ENCODE assay signal across 8 cellular contexts in the genomic region with DNA sequence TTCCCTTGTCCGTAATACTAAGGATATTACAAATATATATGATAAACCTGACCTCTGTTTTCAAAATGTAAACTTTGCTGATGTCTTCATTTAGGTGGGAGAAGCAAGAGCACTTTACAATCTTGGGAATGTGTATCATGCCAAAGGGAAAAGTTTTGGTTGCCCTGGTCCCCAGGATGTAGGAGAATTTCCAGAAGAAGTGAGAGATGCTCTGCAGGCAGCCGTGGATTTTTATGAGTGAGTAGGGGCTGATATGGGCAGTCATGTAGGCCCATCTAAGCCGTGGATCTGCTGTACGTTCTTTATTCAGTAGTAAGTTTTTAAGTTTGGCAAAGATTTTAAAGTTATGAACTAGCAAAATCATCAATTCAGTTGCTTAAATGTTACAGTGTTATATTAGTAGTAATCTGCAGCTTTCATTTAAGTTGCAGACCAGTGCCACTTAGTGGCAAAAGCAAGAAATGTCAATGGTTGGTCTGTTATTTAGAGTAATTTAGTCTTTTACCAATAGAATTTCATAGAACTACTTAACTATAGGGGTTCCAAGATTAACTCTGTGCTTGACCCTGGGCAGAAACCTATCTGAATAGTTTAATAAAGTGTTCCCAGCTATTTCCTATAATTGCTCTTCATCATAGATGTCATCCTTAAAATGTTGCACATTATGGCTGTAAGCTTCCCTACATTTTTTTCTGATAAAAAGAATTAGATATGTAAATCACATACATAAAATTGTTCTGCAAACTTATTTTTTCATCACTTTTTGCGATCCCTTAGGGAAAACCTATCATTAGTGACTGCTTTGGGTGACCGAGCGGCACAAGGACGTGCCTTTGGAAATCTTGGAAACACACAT. TPM values are rescaled to one million over a fixed set of nuclear protein-coding genes. Genes with fewer than 3 reads are reported as not detected.
DNase-seq lines count a peak whose midpoint lies in the region; ATAC-seq and TF ChIP-seq lines count a peak whose summit lies in the region.

No MANE protein-coding gene starts in this region.

- no peaks in the 10 kb centered on the region for H3K27me3 ChIP-seq in SU-DHL-6 (ENCODE audit: low read length)

- H3K9ac ChIP-seq in SU-DHL-6 (ENCODE audit: low read length): no peak overlapping the region

- DNase-seq in Caki2 (ENCODE audit: low read depth) (peak; percentile 27), NCI-H1092 (lab: John Stamatoyannopoulos, UW) (peak; percentile 32), epidermal melanocyte (ENCODE audit: insufficient read length, low spot score) (peak; percentile 36), myocyte (ENCODE audit: low read depth) (peak; percentile 74), cerebellar nuclear complex (lab: John Stamatoyannopoulos, UW) (no peak)

- H3K9me2 ChIP-seq in SU-DHL-6 (replicated peaks; ENCODE audit: insufficient read depth, low read length): no peaks in the 10 kb centered on the region

- no peak overlapping the region for H2AFZ ChIP-seq in SU-DHL-6 (ENCODE audit: low read depth, low read length, severe bottlenecking)

- H3K79me2 ChIP-seq in SU-DHL-6 (ENCODE audit: insufficient read depth, low read length): no peaks in the 10 kb centered on the region

- peak; percentile 65 for ATAC-seq in GM19035 (IDR thresholded peaks at IDR 0.05; ENCODE audit: unreplicated experiment)
- ATAC-seq in GM19463 (IDR thresholded peaks at IDR 0.05; ENCODE audit: unreplicated experiment): no peak

- H3K4me2 ChIP-seq in SU-DHL-6 (ENCODE audit: low read depth, low read length, poor library complexity, severe bottlenecking): no peak overlapping the region

- H3K27ac ChIP-seq in SU-DHL-6 (ENCODE audit: low read depth, low read length): no peak overlapping the region

- H3F3A ChIP-seq in SU-DHL-6 (ENCODE audit: insufficient read depth): peaks cover 9% of the 10 kb centered on the region

- no peaks in the 10 kb centered on the region for H3K9me3 ChIP-seq in SU-DHL-6 (ENCODE audit: insufficient read depth, low read length)

- peaks cover 24% of the 10 kb centered on the region; the same call in 1 of the 2 replicates for H3K36me3 ChIP-seq in SU-DHL-6 (ENCODE audit: low read length)

- no peak overlapping the region for H3K4me3 ChIP-seq in SU-DHL-6 (ENCODE audit: insufficient read depth, low read length, poor library complexity, severe bottlenecking)

- in situ Hi-C loops in Caki2 (cut with HindIII; ENCODE audit: low pct_unique_long_range_greater_than_20kb, low sequenced_read_pairs): no loop called here

- TF ChIP-seq CTCF in SU-DHL-6 (IDR thresholded peaks at IDR 0.05; ENCODE audit: insufficient read depth, low read length, poor library complexity, severe bottlenecking): peak; percentile 71

- no peaks in the 10 kb centered on the region for H4K20me1 ChIP-seq in SU-DHL-6 (ENCODE audit: low read depth, low read length)

RNA-seq across cellular contexts. Expression of a gene that starts 21.3 kb away (rescaled TPM):
- total RNA-seq in Caki2 (2014; rRNA removed; shearing (Covaris generic); ENCODE audit: low replicate concordance): 28.8 and 53.7 TPM in 2 replicates
- total RNA-seq in myocyte: 103 and 146 TPM in 2 replicates
- polyA plus RNA-seq in myocyte (2012): 7.7 TPM

RNA-seq across cellular contexts. Expression of a gene that starts 41.2 kb away (rescaled TPM):
- 0.06 TPM in 1 of 2 replicates, not detected in the other for total RNA-seq in Caki2 (2014; rRNA removed; shearing (Covaris generic); ENCODE audit: low replicate concordance)
- total RNA-seq in myocyte: 0.31 and 1.8 TPM in 2 replicates
- polyA plus RNA-seq in myocyte (2012): 0.44 TPM

Comparison
In these comparisons a context has a peak if more than half of its experiments do, and no peak if none do; other contexts are left out.
1. DNase-seq: peak in Caki2 (single experiment), NCI-H1092 (single experiment), epidermal melanocyte (single experiment) and myocyte (single experiment); none in cerebellar nuclear complex (0 of 2).